ENCODE assay signal across 8 cellular contexts in genomic region chr2:112958428-112959108, GRCh38. TPM values are rescaled to one million over a fixed set of nuclear protein-coding genes. Genes with fewer than 3 reads are reported as not detected.
DNase-seq lines count a peak whose midpoint lies in the region; ATAC-seq and TF ChIP-seq lines count a peak whose summit lies in the region.

No MANE protein-coding gene starts in this region.

- CTCF ChIA-PET in OCI-LY7 (lab: Charles Lee; ENCODE audit: unreplicated experiment), result interaction anchor here (0.5 kb wide), 1 partner anchor 9 kb away, joined by 3 read pairs; no protein-coding TSS in a partner anchor

- intact Hi-C loops in OCI-LY7 (cut with micrococcal nuclease; ENCODE audit: unreplicated experiment) (loop anchor here (10.0 kb wide), 1 partner anchor 354 kb away; no protein-coding TSS in a partner anchor), heart right ventricle (cut with DNase I) (loop anchor here in 9 of 10 donors (5.0 to 10.0 kb wide), 3 partner anchors 206 to 354 kb away; no protein-coding TSS in a partner anchor)

- H2AFZ ChIP-seq in OCI-LY7 (ENCODE audit: low read length), result no peak overlapping the region

- H3K4me3 ChIP-seq in OCI-LY7 (ENCODE audit: low read depth, low read length, poor library complexity, severe bottlenecking), result no peak overlapping the region
- H3K4me3 ChIP-seq in heart right ventricle, result no peak overlapping the region
- H3K4me3 ChIP-seq in skeletal muscle cell (ENCODE audit: low read depth, low read length), result no peak overlapping the region

- peaks cover 0 to 25% (median 13%) of the 10 kb centered on the region in 7 donors for H3K27me3 ChIP-seq in heart right ventricle

- 49 to 50% methylated on average over 9 of the region's 9 CpGs for WGBS in heart right ventricle, 2 donors

- H3K4me1 ChIP-seq in OCI-LY7 (ENCODE audit: insufficient read depth, low read length, poor library complexity, severe bottlenecking) (no peaks in the 10 kb centered on the region), heart right ventricle (no peaks in the 10 kb centered on the region)

- DNase-seq in stimulated activated CD4-positive, alpha-beta T cell treated with anti-CD3 and anti-CD28 coated beads, Interleukin-12 subunit alpha, Interleukin-12 subunit beta, amount 100 ng/mL, for 48 hours (ENCODE audit: low read depth in 2 of 3, low spot score in 1 of 3), result peak in 2 of 3 donors; percentile 7 to 24
- DNase-seq in stimulated activated CD4-positive, alpha-beta T cell treated with anti-CD3 and anti-CD28 coated beads, Interleukin-4, amount 100 ng/mL, for 4 hours, result no peak
- DNase-seq in HT1080 (ENCODE audit: low read depth) (peak; percentile 70), OCI-LY7 (ENCODE audit: low spot score) (peak; percentile 63), heart right ventricle (peak in 1 of 2 donors; percentile 23), skeletal muscle cell (ENCODE audit: low read depth) (peak; percentile 23)
- DNase-seq in activated naive CD4-positive, alpha-beta T cell treated with anti-CD3 and anti-CD28 coated beads, Interleukin-2, amount 50 U/mL, for 72 hours (ENCODE audit: low spot score in 2 of 2), result peak in 1 of 2 donors; percentile 37

- ATAC-seq in activated naive CD4-positive, alpha-beta T cell treated with anti-CD3 and anti-CD28 coated beads, Interleukin-2, amount 50 U/mL, for 72 hours, result peak; percentile 69 to 82
- ATAC-seq in heart right ventricle, result peak in 3 of 8 donors; percentile 56 to 73 (median 62)
- no peak for ATAC-seq in HG02588 (IDR thresholded peaks at IDR 0.05; ENCODE audit: unreplicated experiment)

- no peaks in the 10 kb centered on the region for H3K36me3 Mint-ChIP-seq in activated naive CD4-positive, alpha-beta T cell treated with anti-CD3 and anti-CD28 coated beads, Interleukin-2, amount 50 U/mL, for 72 hours

- H3K79me2 ChIP-seq in OCI-LY7 (ENCODE audit: insufficient read depth, low read depth, low read length), result no peaks in the 10 kb centered on the region

- H4K20me1 ChIP-seq in OCI-LY7 (ENCODE audit: insufficient read depth, low read length), result no peaks in the 10 kb centered on the region

- peak; percentile 93 for TF ChIP-seq CTCF in OCI-LY7 (conservative IDR thresholded peaks at IDR 0.05; ENCODE audit: low read length)
- peak; percentile 48 to 83 (median 75) for TF ChIP-seq CTCF in heart right ventricle (IDR thresholded peaks at IDR 0.05)

- BruUV-seq in OCI-LY7 (replicated peaks; lab: Mats Ljungman, UMichigan), result no TSS peak

- no peaks in the 10 kb centered on the region for H3K9me3 Mint-ChIP-seq in activated naive CD4-positive, alpha-beta T cell treated with anti-CD3 and anti-CD28 coated beads, Interleukin-2, amount 50 U/mL, for 72 hours

- H3K36me3 ChIP-seq in OCI-LY7 (ENCODE audit: insufficient read depth, low read length) (no peaks in the 10 kb centered on the region), heart right ventricle (no peaks in the 10 kb centered on the region)

- no peak overlapping the region for H3K4me2 ChIP-seq in OCI-LY7 (ENCODE audit: low read length)

- H3K27ac Mint-ChIP-seq in activated naive CD4-positive, alpha-beta T cell treated with anti-CD3 and anti-CD28 coated beads, Interleukin-2, amount 50 U/mL, for 72 hours, result no peak overlapping the region

- H3K9me3 ChIP-seq in OCI-LY7 (ENCODE audit: low read length) (no peaks in the 10 kb centered on the region), heart right ventricle (no peaks in the 10 kb centered on the region)

- POLR2A ChIA-PET in OCI-LY7 (lab: Charles Lee), result no interaction called here

- H3K27ac ChIP-seq in OCI-LY7 (ENCODE audit: low read depth, low read length, poor library complexity, severe bottlenecking), result no peak overlapping the region
- no peak overlapping the region for H3K27ac ChIP-seq in heart right ventricle

- no peaks in the 10 kb centered on the region for H3K9me2 ChIP-seq in OCI-LY7 (ENCODE audit: insufficient read depth, low read length)

RNA-seq across cellular contexts. Expression of gene IL36G, which starts 19.2 kb away (rescaled TPM):
- not detected in 2 replicates for total RNA-seq in HT1080 (2014; rRNA removed; shearing (Covaris generic))
- not detected in 2 replicates for polyA plus RNA-seq in HT1080 (2015; cell fraction: cytosol; rRNA removed)
- polyA plus RNA-seq in HT1080 (2015; cell fraction: nucleus; rRNA removed), result 0.33 and 0.59 TPM in 2 replicates
- total RNA-seq in OCI-LY7 (2014; rRNA removed; shearing (Covaris generic)), result not detected in 2 replicates
- total RNA-seq in OCI-LY7 (2022), result not detected in 2 replicates
- not detected for total RNA-seq in activated naive CD4-positive, alpha-beta T cell treated with anti-CD3 and anti-CD28 coated beads, Interleukin-2, amount 50 U/mL, for 72 hours
- not detected for total RNA-seq in heart right ventricle
- polyA plus RNA-seq in heart right ventricle, result not detected

RNA-seq across cellular contexts. Expression of gene IL36A, which starts 46.7 kb away (rescaled TPM):
- total RNA-seq in HT1080 (2014; rRNA removed; shearing (Covaris generic)), result not detected in 2 replicates
- polyA plus RNA-seq in HT1080 (2015; cell fraction: cytosol; rRNA removed), result not detected in 2 replicates
- polyA plus RNA-seq in HT1080 (2015; cell fraction: nucleus; rRNA removed), result not detected in 2 replicates
- total RNA-seq in OCI-LY7 (2014; rRNA removed; shearing (Covaris generic)), result not detected in 2 replicates
- total RNA-seq in OCI-LY7 (2022), result not detected in 2 replicates
- not detected for total RNA-seq in activated naive CD4-positive, alpha-beta T cell treated with anti-CD3 and anti-CD28 coated beads, Interleukin-2, amount 50 U/mL, for 72 hours
- total RNA-seq in heart right ventricle, result not detected
- not detected for polyA plus RNA-seq in heart right ventricle

RNA-seq across cellular contexts. Expression of gene IL37, which starts 47.6 kb away (rescaled TPM):
- total RNA-seq in HT1080 (2014; rRNA removed; shearing (Covaris generic)), result not detected in 2 replicates
- polyA plus RNA-seq in HT1080 (2015; cell fraction: cytosol; rRNA removed), result not detected in 2 replicates
- polyA plus RNA-seq in HT1080 (2015; cell fraction: nucleus; rRNA removed), result not detected in 2 replicates
- not detected in 2 replicates for total RNA-seq in OCI-LY7 (2014; rRNA removed; shearing (Covaris generic))
- total RNA-seq in OCI-LY7 (2022) (0.63 TPM in 1 of 2 replicates, not detected in the other), heart right ventricle (not detected)
- under 1 TPM in 1 of 2 donors, not detected in 1; 0.32 TPM for total RNA-seq in activated naive CD4-positive, alpha-beta T cell treated with anti-CD3 and anti-CD28 coated beads, Interleukin-2, amount 50 U/mL, for 72 hours
- not detected for polyA plus RNA-seq in heart right ventricle

Comparison
In these comparisons a context has a peak if more than half of its experiments do, and no peak if none do; other contexts are left out.
1. DNase-seq: peak in stimulated activated CD4-positive, alpha-beta T cell treated with anti-CD3 and anti-CD28 coated beads, Interleukin-12 subunit alpha, Interleukin-12 subunit beta, amount 100 ng/mL, for 48 hours (2 of 3), HT1080 (single experiment), OCI-LY7 (single experiment) and skeletal muscle cell (single experiment); none in stimulated activated CD4-positive, alpha-beta T cell treated with anti-CD3 and anti-CD28 coated beads, Interleukin-4, amount 100 ng/mL, for 4 hours (0 of 2).